In genomic region chr21:14883351-14883750, GRCh38 we compare ENCODE assay signal across 8 cellular contexts.
"Had no signal": no experiment of that assay in that cellular context is flagged by ENCODE, and none has a peak within 500 bp of the region (broad histone marks: within the 10 kb centered on the region; RNA-seq: fewer than 3 reads in every experiment).

No MANE protein-coding gene starts in this region.

- FAIRE-seq: G401.6, GM12878, GM12891, GM12892, GM18507, GM19239 had no signal

- DNase-seq: GDM1, GF-D8 had no signal

- H3K4me3 ChIP-seq: GM12878 had no signal

- ATAC-seq: GM12878 had no signal
